ENCODE assay signal across 17 cellular contexts in the genomic region with DNA sequence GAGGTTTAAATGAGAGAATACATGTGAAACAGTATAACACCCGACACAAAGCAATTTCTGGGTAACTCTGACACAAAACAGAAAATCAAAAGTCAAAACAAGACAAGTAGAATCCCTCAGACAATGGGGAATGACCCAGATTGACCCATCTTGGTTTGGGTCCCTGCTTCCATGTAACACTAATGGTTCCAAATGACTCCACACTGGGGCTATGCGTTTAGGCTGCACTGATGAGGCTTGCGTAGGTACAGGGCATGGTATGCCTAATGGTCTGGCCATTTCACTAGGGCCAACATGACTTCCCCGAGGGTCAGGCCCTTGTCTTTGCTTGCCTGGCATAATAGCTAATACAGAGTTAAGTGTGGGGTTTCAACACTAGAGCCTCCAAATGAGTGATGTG. TPM values are rescaled to one million over a fixed set of nuclear protein-coding genes. Genes with fewer than 3 reads are reported as not detected.
DNase-seq lines count a peak whose midpoint lies in the region; ATAC-seq and TF ChIP-seq lines count a peak whose summit lies in the region.
"Had no signal": no experiment of that assay in that cellular context is flagged by ENCODE, and none has a peak within 500 bp of the region (broad histone marks: within the 10 kb centered on the region; RNA-seq: fewer than 3 reads in every experiment).

No MANE protein-coding gene starts in this region.

- peaks cover 1% of the 10 kb centered on the region for H3K36me3 Mint-ChIP-seq in activated CD4-positive, alpha-beta T cell treated with anti-CD3 and anti-CD28 coated beads, Interleukin-2, amount 10 ng/mL, durations not matched to agents 24 days and 14 days (ENCODE audit: low read depth)
- no peaks in the 10 kb centered on the region for H3K36me3 Mint-ChIP-seq in natural killer cell treated with Interleukin-12 subunit alpha and Interleukin-12 subunit beta and Interleukin-15 and Interleukin-18, amount 100 ng/mL, for 72 hours
- no peaks in the 10 kb centered on the region for H3K36me3 Mint-ChIP-seq in natural killer cell
- peaks cover 4% of the 10 kb centered on the region for H3K36me3 Mint-ChIP-seq in activated T-helper 2 cell treated with anti-CD3 and anti-CD28 coated beads, Interferon-gamma antibody, Interleukin-2, Interleukin-4, amounts not matched to agents 10 μg/mL and 5 μg/mL and 100 μg/mL, durations not matched to agents 14 hours and 24 hours and 36 hours (ENCODE audit: low read depth)

- peak overlapping the region; percentile 6 for H3K4me3 Mint-ChIP-seq in activated CD4-positive, alpha-beta T cell treated with anti-CD3 and anti-CD28 coated beads, Interleukin-2, amount 10 ng/mL, durations not matched to agents 24 days and 14 days
- H3K4me3 Mint-ChIP-seq in natural killer cell treated with Interleukin-12 subunit alpha and Interleukin-12 subunit beta and Interleukin-15 and Interleukin-18, amount 100 ng/mL, for 72 hours = peak overlapping the region; percentile 65
- H3K4me3 Mint-ChIP-seq in natural killer cell = no peak overlapping the region
- no peak overlapping the region for H3K4me3 Mint-ChIP-seq in activated T-helper 2 cell treated with anti-CD3 and anti-CD28 coated beads, Interferon-gamma antibody, Interleukin-2, Interleukin-4, amounts not matched to agents 10 μg/mL and 5 μg/mL and 100 μg/mL, durations not matched to agents 14 hours and 24 hours and 36 hours (ENCODE audit: low read depth)
- H3K4me3 Mint-ChIP-seq: H9 had no signal

- H3K27me3 Mint-ChIP-seq in activated CD4-positive, alpha-beta T cell treated with anti-CD3 and anti-CD28 coated beads, Interleukin-2, amount 10 ng/mL, durations not matched to agents 24 days and 14 days = no peaks in the 10 kb centered on the region
- H3K27me3 Mint-ChIP-seq in natural killer cell treated with Interleukin-12 subunit alpha and Interleukin-12 subunit beta and Interleukin-15 and Interleukin-18, amount 100 ng/mL, for 72 hours = no peaks in the 10 kb centered on the region
- H3K27me3 Mint-ChIP-seq in natural killer cell (ENCODE audit: low read depth in 2 of 2) = no peaks in the 10 kb centered on the region
- H3K27me3 Mint-ChIP-seq in activated T-helper 2 cell treated with anti-CD3 and anti-CD28 coated beads, Interferon-gamma antibody, Interleukin-2, Interleukin-4, amounts not matched to agents 10 μg/mL and 5 μg/mL and 100 μg/mL, durations not matched to agents 14 hours and 24 hours and 36 hours (ENCODE audit: low read depth) = no peaks in the 10 kb centered on the region

- peaks cover 51% of the 10 kb centered on the region for H3K4me1 Mint-ChIP-seq in activated CD4-positive, alpha-beta T cell treated with anti-CD3 and anti-CD28 coated beads, Interleukin-2, amount 10 ng/mL, durations not matched to agents 24 days and 14 days
- peaks cover 23 to 32% of the 10 kb centered on the region in 2 donors for H3K4me1 Mint-ChIP-seq in natural killer cell treated with Interleukin-12 subunit alpha and Interleukin-12 subunit beta and Interleukin-15 and Interleukin-18, amount 100 ng/mL, for 72 hours (ENCODE audit: low read depth in 2 of 2)
- peaks cover 10% of the 10 kb centered on the region in 2 donors for H3K4me1 Mint-ChIP-seq in natural killer cell
- H3K4me1 Mint-ChIP-seq in activated T-helper 2 cell treated with anti-CD3 and anti-CD28 coated beads, Interferon-gamma antibody, Interleukin-2, Interleukin-4, amounts not matched to agents 10 μg/mL and 5 μg/mL and 100 μg/mL, durations not matched to agents 14 hours and 24 hours and 36 hours (ENCODE audit: low read depth) = peaks cover 50% of the 10 kb centered on the region

- peaks cover 3% of the 10 kb centered on the region for H3K9me3 Mint-ChIP-seq in activated CD4-positive, alpha-beta T cell treated with anti-CD3 and anti-CD28 coated beads, Interleukin-2, amount 10 ng/mL, durations not matched to agents 24 days and 14 days
- H3K9me3 Mint-ChIP-seq in natural killer cell treated with Interleukin-12 subunit alpha and Interleukin-12 subunit beta and Interleukin-15 and Interleukin-18, amount 100 ng/mL, for 72 hours = no peaks in the 10 kb centered on the region
- H3K9me3 Mint-ChIP-seq in natural killer cell = no peaks in the 10 kb centered on the region
- no peaks in the 10 kb centered on the region for H3K9me3 Mint-ChIP-seq in activated T-helper 2 cell treated with anti-CD3 and anti-CD28 coated beads, Interferon-gamma antibody, Interleukin-2, Interleukin-4, amounts not matched to agents 10 μg/mL and 5 μg/mL and 100 μg/mL, durations not matched to agents 14 hours and 24 hours and 36 hours
- H3K9me3 Mint-ChIP-seq: H9 had no signal

- no peak overlapping the region for H3K27ac Mint-ChIP-seq in activated CD4-positive, alpha-beta T cell treated with anti-CD3 and anti-CD28 coated beads, Interleukin-2, amount 10 ng/mL, durations not matched to agents 24 days and 14 days
- peak overlapping the region; percentile 65 to 80 for H3K27ac Mint-ChIP-seq in natural killer cell treated with Interleukin-12 subunit alpha and Interleukin-12 subunit beta and Interleukin-15 and Interleukin-18, amount 100 ng/mL, for 72 hours
- H3K27ac Mint-ChIP-seq in natural killer cell = no peak overlapping the region
- peak overlapping the region; percentile 71 for H3K27ac Mint-ChIP-seq in activated T-helper 2 cell treated with anti-CD3 and anti-CD28 coated beads, Interferon-gamma antibody, Interleukin-2, Interleukin-4, amounts not matched to agents 10 μg/mL and 5 μg/mL and 100 μg/mL, durations not matched to agents 14 hours and 24 hours and 36 hours
- H3K27ac Mint-ChIP-seq: H9 had no signal

- DNase-seq in activated CD4-positive, alpha-beta T cell treated with anti-CD3 and anti-CD28 coated beads, Interleukin-2, amount 10 ng/mL, durations not matched to agents 24 days and 14 days = no peak
- no peak for DNase-seq in activated CD4-positive, alpha-beta T cell treated with anti-CD3 and anti-CD28 coated beads for 4 hours
- DNase-seq in natural killer cell treated with Interleukin-12 subunit alpha and Interleukin-12 subunit beta and Interleukin-15 and Interleukin-18, amount 100 ng/mL, for 72 hours (ENCODE audit: low spot score) = no peak
- DNase-seq in natural killer cell (no peak), LoVo (ENCODE audit: low spot score) (no peak), DMS153 (lab: John Stamatoyannopoulos, UW) (no peak)
- DNase-seq in activated T-helper 2 cell treated with anti-CD3 and anti-CD28 coated beads, Interferon-gamma antibody, Interleukin-2, Interleukin-4, amounts not matched to agents 10 μg/mL and 5 μg/mL and 100 μg/mL, durations not matched to agents 14 hours and 24 hours and 36 hours (ENCODE audit: low spot score) = no peak
- DNase-seq: DMS 273 treated with DMSO at 0.1 percent for 48 hours, H9, Kasumi-1, NCI-H1417, NCI-H1930, NCI-H2171, NCI-H446 treated with DMSO at 0.1 percent for 48 hours, NCI-H748 treated with DMSO at 0.1 percent for 48 hours, PC-3 had no signal

- intact Hi-C loops in activated CD4-positive, alpha-beta T cell treated with anti-CD3 and anti-CD28 coated beads, Interleukin-2, amount 10 ng/mL, durations not matched to agents 24 days and 14 days (cut with micrococcal nuclease) = no loop called here
- intact Hi-C loops in natural killer cell (cut with micrococcal nuclease) = no loop called here
- intact Hi-C loops in activated T-helper 2 cell treated with anti-CD3 and anti-CD28 coated beads, Interferon-gamma antibody, Interleukin-2, Interleukin-4, amounts not matched to agents 10 μg/mL and 5 μg/mL and 100 μg/mL, durations not matched to agents 14 hours and 24 hours and 36 hours (cut with micrococcal nuclease) = loop anchor here (2.0 to 10.0 kb wide), 3 partner anchors 41 to 79 kb away; partner anchors contain the start of gene HNRNPA3

- ATAC-seq in natural killer cell treated with Interleukin-12 subunit alpha and Interleukin-12 subunit beta and Interleukin-15 and Interleukin-18, amount 100 ng/mL, for 72 hours = peak; percentile 82 to 90
- ATAC-seq in natural killer cell = no peak
- ATAC-seq in HG03196 (IDR thresholded peaks at IDR 0.05; ENCODE audit: unreplicated experiment) = no peak
- ATAC-seq: PC-3 had no signal

- TF ChIP-seq CTCF in natural killer cell (IDR thresholded peaks at IDR 0.05) = no peak

RNA-seq across cellular contexts. Expression of gene NFE2L2, which starts 27.2 kb away (rescaled TPM):
- 63.5 and 63.7 TPM in 2 replicates for total RNA-seq in activated CD4-positive, alpha-beta T cell treated with anti-CD3 and anti-CD28 coated beads, Interleukin-2, amount 10 ng/mL, durations not matched to agents 24 days and 14 days
- 10 to 100 TPM; 71.2 to 96.6 TPM for total RNA-seq in natural killer cell treated with Interleukin-12 subunit alpha and Interleukin-12 subunit beta and Interleukin-15 and Interleukin-18, amount 100 ng/mL, for 72 hours
- total RNA-seq in natural killer cell = 10 to 100 TPM; 76.0 to 99.8 (median 84.6) TPM
- total RNA-seq in activated T-helper 2 cell treated with anti-CD3 and anti-CD28 coated beads, Interferon-gamma antibody, Interleukin-2, Interleukin-4, amounts not matched to agents 10 μg/mL and 5 μg/mL and 100 μg/mL, durations not matched to agents 14 hours and 24 hours and 36 hours = 55.8 and 56.2 TPM in 2 replicates

Comparison
In these comparisons a context has a peak if more than half of its experiments do, and no peak if none do; other contexts are left out.
1. H3K27ac Mint-ChIP-seq: peak in natural killer cell treated with Interleukin-12 subunit alpha and Interleukin-12 subunit beta and Interleukin-15 and Interleukin-18, amount 100 ng/mL, for 72 hours (2 of 2) and activated T-helper 2 cell treated with anti-CD3 and anti-CD28 coated beads, Interferon-gamma antibody, Interleukin-2, Interleukin-4, amounts not matched to agents 10 μg/mL and 5 μg/mL and 100 μg/mL, durations not matched to agents 14 hours and 24 hours and 36 hours (single experiment); none in activated CD4-positive, alpha-beta T cell treated with anti-CD3 and anti-CD28 coated beads, Interleukin-2, amount 10 ng/mL, durations not matched to agents 24 days and 14 days (single experiment) and natural killer cell (0 of 2).
2. H3K4me3 Mint-ChIP-seq: peak in activated CD4-positive, alpha-beta T cell treated with anti-CD3 and anti-CD28 coated beads, Interleukin-2, amount 10 ng/mL, durations not matched to agents 24 days and 14 days (single experiment) and natural killer cell treated with Interleukin-12 subunit alpha and Interleukin-12 subunit beta and Interleukin-15 and Interleukin-18, amount 100 ng/mL, for 72 hours (single experiment); none in natural killer cell (single experiment) and activated T-helper 2 cell treated with anti-CD3 and anti-CD28 coated beads, Interferon-gamma antibody, Interleukin-2, Interleukin-4, amounts not matched to agents 10 μg/mL and 5 μg/mL and 100 μg/mL, durations not matched to agents 14 hours and 24 hours and 36 hours (single experiment).
3. ATAC-seq: peak in natural killer cell treated with Interleukin-12 subunit alpha and Interleukin-12 subunit beta and Interleukin-15 and Interleukin-18, amount 100 ng/mL, for 72 hours (2 of 2); none in natural killer cell (0 of 3) and HG03196 (single experiment).